9 cellular contexts compared by ENCODE assay signal in the genomic region with DNA sequence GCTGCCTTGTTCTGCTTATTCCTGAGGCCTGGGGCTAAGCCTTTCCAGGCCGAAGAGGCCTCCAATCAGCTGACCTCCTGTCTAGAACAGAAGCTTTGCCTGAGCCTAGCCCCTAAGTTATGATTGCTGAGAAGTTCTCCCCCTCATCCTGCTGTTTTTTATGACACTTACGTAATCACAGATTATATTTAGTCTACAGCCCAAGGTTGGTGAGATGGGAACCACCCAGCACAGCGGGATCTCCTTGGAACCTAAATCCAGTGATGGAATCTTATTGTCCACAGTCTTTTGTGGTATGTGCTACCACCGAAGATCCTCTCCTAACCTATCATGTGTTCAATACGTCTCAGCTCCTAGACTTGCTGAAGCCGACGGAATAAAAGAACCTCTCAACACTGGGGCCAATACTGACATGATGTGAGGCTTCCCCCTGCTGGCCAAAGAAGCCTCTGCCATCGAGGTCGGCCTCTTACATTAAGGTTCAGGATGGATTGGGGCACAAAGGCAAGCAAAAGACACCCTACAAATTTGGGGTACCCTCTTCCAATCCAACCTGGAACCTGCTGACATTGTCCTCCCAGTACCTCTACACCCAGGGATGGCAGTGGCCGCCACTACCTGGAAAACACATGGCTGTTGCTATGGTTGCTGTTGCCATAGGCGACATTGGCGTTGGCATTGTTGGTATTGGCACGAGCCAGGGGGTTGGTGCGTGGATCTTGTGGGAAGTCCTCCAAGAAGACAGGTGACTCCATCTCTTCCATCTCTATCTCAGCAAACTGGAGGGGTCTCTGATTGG. TPM values are rescaled to one million over a fixed set of nuclear protein-coding genes. Genes with fewer than 3 reads are reported as not detected.
DNase-seq lines count a peak whose midpoint lies in the region; ATAC-seq and TF ChIP-seq lines count a peak whose summit lies in the region.
"Had no signal": no experiment of that assay in that cellular context is flagged by ENCODE, and none has a peak within 500 bp of the region (broad histone marks: within the 10 kb centered on the region; RNA-seq: fewer than 3 reads in every experiment).

No MANE protein-coding gene starts in this region.

- no peaks in the 10 kb centered on the region for H3K27me3 Mint-ChIP-seq in CD8-positive, alpha-beta T cell (ENCODE audit: low read depth)
- peaks cover 43% of the 10 kb centered on the region for H3K27me3 Mint-ChIP-seq in activated naive CD4-positive, alpha-beta T cell treated with anti-CD3 and anti-CD28 coated beads, Interleukin-2, amount 10 ng/mL, durations not matched to agents 7 days and 5 days

- ATAC-seq in CD8-positive, alpha-beta T cell, result peak; percentile 98
- peak; percentile 67 for ATAC-seq in GM21423 (IDR thresholded peaks at IDR 0.05; ENCODE audit: unreplicated experiment)

- no peaks in the 10 kb centered on the region for H3K9me3 Mint-ChIP-seq in CD8-positive, alpha-beta T cell
- no peaks in the 10 kb centered on the region for H3K9me3 Mint-ChIP-seq in activated naive CD4-positive, alpha-beta T cell treated with anti-CD3 and anti-CD28 coated beads, Interleukin-2, amount 10 ng/mL, durations not matched to agents 7 days and 5 days
- H3K9me3 Mint-ChIP-seq: IgD-negative memory B cell had no signal

- H3K4me1 Mint-ChIP-seq in CD8-positive, alpha-beta T cell (ENCODE audit: low read depth), result peaks cover 3% of the 10 kb centered on the region
- H3K4me1 Mint-ChIP-seq in activated naive CD4-positive, alpha-beta T cell treated with anti-CD3 and anti-CD28 coated beads, Interleukin-2, amount 10 ng/mL, durations not matched to agents 7 days and 5 days, result peaks cover 2% of the 10 kb centered on the region

- no peaks in the 10 kb centered on the region for H3K27me3 ChIP-seq in CD8-positive, alpha-beta T cell (ENCODE audit: insufficient read depth, low read length)
- H3K27me3 ChIP-seq in MG63 (no peaks in the 10 kb centered on the region), prostate gland (replicated peaks; ENCODE audit: insufficient read depth) (no peaks in the 10 kb centered on the region)

- H3K27ac ChIP-seq in CD8-positive, alpha-beta T cell (ENCODE audit: low read depth, low read length), result no peak overlapping the region
- H3K27ac ChIP-seq in SK-N-MC (no peak overlapping the region), prostate gland (no peak overlapping the region)

- intact Hi-C loops in CD8-positive, alpha-beta T cell (cut with DNase I, micrococcal nuclease), result loop anchor here (1.0 to 10.0 kb wide), 7 partner anchors 24 to 484 kb away; no protein-coding TSS in a partner anchor
- intact Hi-C loops in prostate gland (cut with DNase I), result loop anchor here (5.0 kb wide), 1 partner anchor 71 kb away; no protein-coding TSS in a partner anchor

- 31% methylated on average over 14 of the region's 14 CpGs for WGBS in prostate gland

- H3K4me3 ChIP-seq in CD8-positive, alpha-beta T cell (ENCODE audit: low read depth, low read length), result no peak overlapping the region
- H3K4me3 ChIP-seq in MG63, result no peak overlapping the region
- 0 out of 2 replicates have a peak overlapping the region, but pooled peaks have one; percentile 26 for H3K4me3 ChIP-seq in SK-N-MC
- no peak overlapping the region for H3K4me3 ChIP-seq in prostate gland

- CTCF ChIA-PET in CD8-positive, alpha-beta T cell (lab: Charles Lee), result interaction anchor here (0.5 to 19.0 kb wide), 24 partner anchors 8 to 486 kb away, joined by 3 to 275 read pairs (median 4); a partner anchor contains a TSS
- CTCF ChIA-PET in activated naive CD4-positive, alpha-beta T cell treated with anti-CD3 and anti-CD28 coated beads, Interleukin-2, amount 10 ng/mL, durations not matched to agents 7 days and 5 days (lab: Charles Lee), result interaction anchor here (0.6 to 7.8 kb wide), 17 partner anchors 9 to 156 kb away, joined by 3 to 120 read pairs (median 6); a partner anchor contains a TSS

- peak; percentile 49 to 82 (median 72) for DNase-seq in CD8-positive, alpha-beta T cell
- DNase-seq in MG63 (peak; percentile 49), SK-N-MC (ENCODE audit: low read depth, low spot score) (peak; percentile 24), glomerular visceral epithelial cell (ENCODE audit: extremely low spot score) (peak; percentile 68), prostate gland (ENCODE audit: low spot score) (peak; percentile 62), 8988T (no peak)
- peak; percentile 83 for DNase-seq in activated naive CD4-positive, alpha-beta T cell treated with anti-CD3 and anti-CD28 coated beads, Interleukin-2, amount 10 ng/mL, durations not matched to agents 7 days and 5 days

- H3K36me3 Mint-ChIP-seq in CD8-positive, alpha-beta T cell, result no peaks in the 10 kb centered on the region
- H3K36me3 Mint-ChIP-seq in activated naive CD4-positive, alpha-beta T cell treated with anti-CD3 and anti-CD28 coated beads, Interleukin-2, amount 10 ng/mL, durations not matched to agents 7 days and 5 days, result no peaks in the 10 kb centered on the region
- H3K36me3 Mint-ChIP-seq: IgD-negative memory B cell had no signal

- H3K4me1 ChIP-seq in CD8-positive, alpha-beta T cell (ENCODE audit: insufficient read depth, low read length), result no peaks in the 10 kb centered on the region
- no peaks in the 10 kb centered on the region for H3K4me1 ChIP-seq in prostate gland (replicated peaks)

- TF ChIP-seq CTCF in CD8-positive, alpha-beta T cell (IDR thresholded peaks at IDR 0.05), result peak; percentile 81
- peak; percentile 50 to 89 (median 72) for TF ChIP-seq CTCF in prostate gland (IDR thresholded peaks at IDR 0.05)

- H3K9me3 ChIP-seq in CD8-positive, alpha-beta T cell (ENCODE audit: low read length), result no peaks in the 10 kb centered on the region
- H3K9me3 ChIP-seq in MG63 (no peaks in the 10 kb centered on the region), SK-N-MC (ENCODE audit: low read depth, low read length) (no peaks in the 10 kb centered on the region), prostate gland (no peaks in the 10 kb centered on the region)

- no peak overlapping the region for H3K9ac ChIP-seq in SK-N-MC (ENCODE audit: insufficient read length)

- no peak overlapping the region for H3K27ac Mint-ChIP-seq in CD8-positive, alpha-beta T cell
- no peak overlapping the region for H3K27ac Mint-ChIP-seq in activated naive CD4-positive, alpha-beta T cell treated with anti-CD3 and anti-CD28 coated beads, Interleukin-2, amount 10 ng/mL, durations not matched to agents 7 days and 5 days

- no peak overlapping the region for H3K4me3 Mint-ChIP-seq in CD8-positive, alpha-beta T cell
- no peak overlapping the region for H3K4me3 Mint-ChIP-seq in activated naive CD4-positive, alpha-beta T cell treated with anti-CD3 and anti-CD28 coated beads, Interleukin-2, amount 10 ng/mL, durations not matched to agents 7 days and 5 days
- H3K4me3 Mint-ChIP-seq: IgD-negative memory B cell had no signal

- no peaks in the 10 kb centered on the region for H3K36me3 ChIP-seq in CD8-positive, alpha-beta T cell (ENCODE audit: insufficient read depth, low read length)
- H3K36me3 ChIP-seq in MG63, result no peaks in the 10 kb centered on the region
- H3K36me3 ChIP-seq in SK-N-MC (ENCODE audit: insufficient read depth, low read length), result no peaks in the 10 kb centered on the region
- H3K36me3 ChIP-seq in prostate gland, result no peaks in the 10 kb centered on the region

- POLR2A ChIA-PET in CD8-positive, alpha-beta T cell (lab: Charles Lee), result interaction anchor here (1.0 kb wide), 1 partner anchor 61 kb away, joined by 3 read pairs; no protein-coding TSS in a partner anchor

- no peak for TF ChIP-seq POLR2A in prostate gland (IDR thresholded peaks at IDR 0.05)

RNA-seq across cellular contexts. Expression of a gene that starts 19.3 kb away (rescaled TPM):
- total RNA-seq in CD8-positive, alpha-beta T cell, result 10 to 100 TPM; 62.2 to 63.5 TPM
- total RNA-seq in MG63 (2014; rRNA removed; shearing (Covaris generic); ENCODE audit: low replicate concordance), result 0.33 and 0.42 TPM in 2 replicates
- 10 to 100 TPM in 1 of 2 donors, under 1 TPM in 1; 0.46 to 10.5 TPM for total RNA-seq in prostate gland

Comparison
In these comparisons a context has a peak if more than half of its experiments do, and no peak if none do; other contexts are left out.
1. RNA of a gene that starts 19.3 kb away (total RNA-seq): 62.2 to 63.5 TPM in CD8-positive, alpha-beta T cell; 0.46 to 10.5 TPM in prostate gland and 0.33 to 0.42 TPM in MG63; every median in the first group is over 4 times any median in the second.